Comparison of ENCODE assay signal across 23 cellular contexts in genomic region chr7:54189330-54189729, GRCh38.
DNase-seq lines count a peak whose midpoint lies in the region; ATAC-seq, FAIRE-seq and TF ChIP-seq lines count a peak whose summit lies in the region.
"Had no signal": no experiment of that assay in that cellular context is flagged by ENCODE, and none has a peak within 500 bp of the region (broad histone marks: within the 10 kb centered on the region; RNA-seq: fewer than 3 reads in every experiment).

No MANE protein-coding gene starts in this region.

- no peak overlapping the region for H3K27ac ChIP-seq in HUES48 (ENCODE audit: low read depth, low read length)
- H3K27ac ChIP-seq in H1 (ENCODE audit: low read depth, low read length): no peak overlapping the region
- no peak overlapping the region for H3K27ac ChIP-seq in iPS-20b (ENCODE audit: low read length)
- H3K27ac ChIP-seq in RWPE1: no peak overlapping the region
- H3K27ac ChIP-seq: BLaER1 had no signal

- H2AFZ ChIP-seq in H1 (ENCODE audit: low read length): no peak overlapping the region

- H2BK15ac ChIP-seq in H1 (ENCODE audit: low read length): no peak overlapping the region

- no peak overlapping the region for H3K56ac ChIP-seq in H1 (replicated peaks; ENCODE audit: insufficient read length, low read depth, low read length)

- CTCF ChIA-PET in H1 (lab: Charles Lee; ENCODE audit: partially characterized antibody) (interaction anchor here (1.3 kb wide), 1 partner anchor 20 kb away, joined by 3 read pairs; no protein-coding TSS in a partner anchor), RWPE1 (lab: Yijun Ruan, JAX) (no interaction called here)

- H3K9ac ChIP-seq in HUES48 (ENCODE audit: low read depth, low read length): no peak overlapping the region
- H3K9ac ChIP-seq in H1 (replicated peaks in 1 of 4; ENCODE audit: extremely low read depth in 1 of 4, low read depth in 3 of 4, low read length in 3 of 4): no peak overlapping the region
- H3K9ac ChIP-seq in iPS-20b (ENCODE audit: low read depth, low read length): no peak overlapping the region
- H3K9ac ChIP-seq: BLaER1 had no signal

- no peak overlapping the region for H3K18ac ChIP-seq in H1 (ENCODE audit: extremely low read depth, low read length)

- no peaks in the 10 kb centered on the region for H3K79me2 ChIP-seq in H1 (ENCODE audit: control insufficient read depth in 1 of 2, insufficient read depth in 2 of 2, low read length in 2 of 2)

- H3K4ac ChIP-seq in H1 (replicated peaks; ENCODE audit: insufficient read length, low read depth, low read length): no peak overlapping the region

- no peak for ATAC-seq in HG03025 (IDR thresholded peaks at IDR 0.05; ENCODE audit: low FRiP score, unreplicated experiment)
- ATAC-seq: PC-3, SK-N-SH treated with all-trans-retinoic acid at 6 μM for 48 hours had no signal

- peak overlapping the region; percentile 29 to 58; a peak in 3 of 4 replicates for H3K4me2 ChIP-seq in H1 (ENCODE audit: insufficient read depth in 1 of 2, low read depth in 2 of 2, low read length in 2 of 2)
- H3K4me2 ChIP-seq: BLaER1 had no signal

- no peaks in the 10 kb centered on the region for H3K79me1 ChIP-seq in H1 (ENCODE audit: low read depth, low read length)

- peak; percentile 82 for FAIRE-seq in H1 (lab: Jason Lieb, UNC)
- FAIRE-seq: G401.6, GM18507 had no signal

- no peak overlapping the region for H3K23ac ChIP-seq in H1 (ENCODE audit: insufficient read length)

- no peak overlapping the region for H2AK5ac ChIP-seq in H1 (ENCODE audit: low read depth, low read length)

- no peak overlapping the region for H4K5ac ChIP-seq in H1 (ENCODE audit: insufficient read length, low read depth, low read length)

- H3K4me1 ChIP-seq in HUES48 (ENCODE audit: control insufficient read depth, insufficient read depth, low read length) (peaks cover 19% of the 10 kb centered on the region), H1 (replicated peaks in 1 of 4; ENCODE audit: control insufficient read depth in 3 of 4, insufficient read depth in 4 of 4, low read length in 3 of 4) (peaks cover 0 to 8% (median 5%) of the 10 kb centered on the region in 4 experiments; a peak in 5 of 7 replicates), iPS-20b (ENCODE audit: insufficient read depth, low read length) (peaks cover 11% of the 10 kb centered on the region)
- H3K4me1 ChIP-seq: BLaER1, Caco-2 had no signal

- H4K8ac ChIP-seq in H1 (ENCODE audit: extremely low read depth, insufficient read depth, low read length): no peak overlapping the region

- TF ChIP-seq CTCF in H1 (IDR thresholded peaks at IDR 0.05; ENCODE audit: control extremely low read depth in 1 of 3, insufficient read depth in 1 of 3, low read depth in 1 of 3, low read length in 3 of 3): no peak
- no peak for TF ChIP-seq CTCF in RWPE1 (conservative IDR thresholded peaks at IDR 0.05; ENCODE audit: low read depth)

- TF ChIP-seq POLR2A in H1 (IDR thresholded peaks at IDR 0.05; ENCODE audit: control extremely low read depth in 1 of 2, low read depth in 2 of 2, low read length in 2 of 2): no peak

- H3K36me3 ChIP-seq in HUES48 (ENCODE audit: control insufficient read depth, insufficient read depth, low read length) (no peaks in the 10 kb centered on the region), H1 (ENCODE audit: control insufficient read depth in 2 of 4, insufficient read depth in 4 of 4, low read length in 3 of 4) (no peaks in the 10 kb centered on the region), iPS-20b (ENCODE audit: insufficient read depth, low read depth, low read length) (no peaks in the 10 kb centered on the region)
- H3K36me3 ChIP-seq: BLaER1, MG63 had no signal

- POLR2A ChIA-PET in H1 (lab: Charles Lee; ENCODE audit: partially characterized antibody) (no interaction called here), RWPE1 (lab: Yijun Ruan, JAX; ENCODE audit: low non-redundant PET) (no interaction called here)

- H3K4me3 ChIP-seq in HUES48 (ENCODE audit: low read depth, low read length) (peak overlapping the region; percentile 5; the same call in 1 of the 2 replicates), H1 (ENCODE audit: extremely low read depth in 1 of 4, insufficient read depth in 2 of 4, low read depth in 3 of 4, low read length in 4 of 4) (peak overlapping the region in 1 of 4 experiments; percentile 6; a peak in 1 of 8 replicates), iPS-20b (ENCODE audit: low read length) (peak overlapping the region; percentile 44; the same call in 1 of the 2 replicates)
- H3K4me3 ChIP-seq: BLaER1, MG63 had no signal

- H3K14ac ChIP-seq in H1 (ENCODE audit: insufficient read length): no peak overlapping the region

- H3K23me2 ChIP-seq in H1 (ENCODE audit: low read depth, low read length): peaks cover 2% of the 10 kb centered on the region; the same call in 1 of the 2 replicates

- no peak overlapping the region for H2BK12ac ChIP-seq in H1 (ENCODE audit: low read depth, low read length)

- H3K27me3 ChIP-seq in HUES48 (ENCODE audit: control insufficient read depth, insufficient read depth, low read length) (peaks cover 4% of the 10 kb centered on the region; the same call in 1 of the 2 replicates), H1 (replicated peaks in 1 of 4; ENCODE audit: control insufficient read depth in 3 of 4, extremely low read depth in 1 of 4, insufficient read depth in 3 of 4, low read length in 3 of 4) (no peaks in the 10 kb centered on the region; a peak in 1 of 7 replicates), iPS-20b (ENCODE audit: insufficient read depth, low read length) (peaks cover 5% of the 10 kb centered on the region; the same call in 1 of the 2 replicates)
- H3K27me3 ChIP-seq: BLaER1, MG63 had no signal

- no peak overlapping the region for H2BK20ac ChIP-seq in H1 (ENCODE audit: low read length)

- peak in 1 of 2 experiments; percentile 49; a peak in 1 of 3 replicates for TF ChIP-seq EP300 in H1 (IDR thresholded peaks at IDR 0.05; ENCODE audit: borderline replicate concordance in 1 of 2, low read depth in 2 of 2, low read length in 2 of 2)

- no peaks in the 10 kb centered on the region for H4K20me1 ChIP-seq in H1 (replicated peaks in 1 of 2; ENCODE audit: control insufficient read depth in 1 of 2, insufficient read depth in 2 of 2, low read length in 2 of 2)
- H4K20me1 ChIP-seq: BLaER1 had no signal

- DNase-seq in H1 (ENCODE audit: low read depth in 1 of 2, low spot score in 2 of 2) (peak in 1 of 2 experiments; percentile 53), renal cortical epithelial cell (ENCODE audit: low read depth) (peak; percentile 19), foreskin melanocyte (no peak), RWPE1 (ENCODE audit: low spot score) (no peak)
- DNase-seq: Caco-2; CD4-positive, alpha-beta T cell; DMS 273 treated with DMSO at 0.1 percent for 48 hours; GOT3; Kasumi-1; MG63; NCI-H1417; NCI-H187; NCI-H446 treated with DMSO at 0.1 percent for 48 hours; NCI-H526 treated with DMSO at 0.1 percent for 48 hours; PC-3; SIG-M5 had no signal

- H2BK120ac ChIP-seq in H1 (replicated peaks; ENCODE audit: low read depth, low read length): no peak overlapping the region

- 16% methylated on average over 2 of the region's 2 CpGs; no CpG with 5 or more reads in 1 of the 2 experiments for WGBS in H1 (ENCODE audit: extremely low coverage in 1 of 2, insufficient coverage in 1 of 2, insufficient read length in 1 of 2, insufficient replicate concordance in 2 of 2, low coverage in 1 of 2, low lambda C conversion rate in 2 of 2, missing lambda C conversion rate in 1 of 2), 2 experiments

- H3K9me3 ChIP-seq in HUES48 (ENCODE audit: control insufficient read depth, insufficient read depth, low read length): no peaks in the 10 kb centered on the region
- H3K9me3 ChIP-seq in H1 (ENCODE audit: insufficient read depth in 2 of 2, low read depth in 1 of 2, low read length in 1 of 2): no peaks in the 10 kb centered on the region
- no peaks in the 10 kb centered on the region for H3K9me3 ChIP-seq in iPS-20b (ENCODE audit: insufficient read depth, low read depth, low read length)
- H3K9me3 ChIP-seq: BLaER1, Caco-2, MG63 had no signal

- peak in 1 of 2 experiments; percentile 7; a peak in 1 of 4 replicates for TF ChIP-seq RAD21 in H1 (IDR thresholded peaks at IDR 0.05 in 1 of 2, conservative IDR thresholded peaks at IDR 0.05 in 1 of 2; ENCODE audit: low read depth in 2 of 2, low read length in 2 of 2)

- H2BK5ac ChIP-seq in H1 (ENCODE audit: low read depth, low read length): no peak overlapping the region

- no peak overlapping the region for H4K91ac ChIP-seq in H1 (replicated peaks; ENCODE audit: insufficient read length, low read length)

TF ChIP-seq in H1, 55 proteins besides CTCF, POLR2A, EP300 and RAD21:
- TF ChIP-seq TEAD4 (IDR thresholded peaks at IDR 0.05; ENCODE audit: low read depth, low read length) (peak; percentile 81), CREB1 (IDR thresholded peaks at IDR 0.05) (no peak), JUND (IDR thresholded peaks at IDR 0.05; ENCODE audit: low read length) (peak; percentile 10; the same call in 1 of the 2 replicates), MAFK (IDR thresholded peaks at IDR 0.05; ENCODE audit: low read depth, low read length) (peak; percentile 85), POU5F1 (IDR thresholded peaks at IDR 0.05; ENCODE audit: low read depth, low read length) (peak; percentile 49; the same call in 1 of the 2 replicates), KDM4A (IDR thresholded peaks at IDR 0.05; ENCODE audit: low read depth, low read length, severe bottlenecking) (no peak), TCF12 (IDR thresholded peaks at IDR 0.05; ENCODE audit: low read depth, low read length) (0 out of 2 replicates have a peak, but pooled peaks have one; percentile 71), NANOG (IDR thresholded peaks at IDR 0.05; ENCODE audit: insufficient read depth, low read depth, low read length, poor library complexity, severe bottlenecking) (peak; percentile 59), E2F6 (IDR thresholded peaks at IDR 0.05) (no peak), BACH1 (IDR thresholded peaks at IDR 0.05; ENCODE audit: low read length) (peak; percentile 99), SP2 (IDR thresholded peaks at IDR 0.05; ENCODE audit: low read length) (no peak), SAP30 (IDR thresholded peaks at IDR 0.05; ENCODE audit: insufficient read depth, insufficient replicate concordance, low read length) (no peak), SP1 (IDR thresholded peaks at IDR 0.05; ENCODE audit: low read depth, low read length) (peak; percentile 48; the same call in 1 of the 2 replicates), EZH2 (IDR thresholded peaks at IDR 0.05; ENCODE audit: low read depth, low read length, severe bottlenecking) (no peak)
TF ChIP-seq in H1: peak in this region for 8.
